In genomic region chr10:78062296-78062695, GRCh38 we compare ENCODE assay signal across 17 cellular contexts. TPM values are rescaled to one million over a fixed set of nuclear protein-coding genes. Genes with fewer than 3 reads are reported as not detected.
DNase-seq lines count a peak whose midpoint lies in the region; ATAC-seq, FAIRE-seq and TF ChIP-seq lines count a peak whose summit lies in the region.
"Had no signal": no experiment of that assay in that cellular context is flagged by ENCODE, and none has a peak within 500 bp of the region (broad histone marks: within the 10 kb centered on the region; RNA-seq: fewer than 3 reads in every experiment).

No MANE protein-coding gene starts in this region.

- FAIRE-seq in kidney (lab: Jason Lieb, UNC), result no peak

- POLR2A ChIA-PET in activated CD4-positive, alpha-beta T cell treated with anti-CD3 and anti-CD28 coated beads, Interleukin-2, amount 10 ng/mL, durations not matched to agents 7 days and 5 days (lab: Charles Lee), result no interaction called here
- POLR2A ChIA-PET in activated CD8-positive, alpha-beta T cell treated with anti-CD3 and anti-CD28 coated beads, Interleukin-2, amount 10 ng/mL, durations not matched to agents 7 days and 5 days (lab: Charles Lee), result no interaction called here

- CTCF ChIA-PET in activated CD4-positive, alpha-beta T cell treated with anti-CD3 and anti-CD28 coated beads, Interleukin-2, amount 10 ng/mL, durations not matched to agents 7 days and 5 days (lab: Charles Lee), result interaction anchor here (1.0 to 1.1 kb wide), 2 partner anchors 17 to 80 kb away, joined by 3 read pairs; no protein-coding TSS in a partner anchor
- CTCF ChIA-PET in activated CD8-positive, alpha-beta T cell treated with anti-CD3 and anti-CD28 coated beads, Interleukin-2, amount 10 ng/mL, durations not matched to agents 7 days and 5 days (lab: Charles Lee), result interaction anchor here (1.9 kb wide), 1 partner anchor 15 kb away, joined by 11 read pairs; no protein-coding TSS in a partner anchor

- DNase-seq in activated CD4-positive, alpha-beta T cell treated with anti-CD3 and anti-CD28 coated beads, Interleukin-2, amount 10 ng/mL, durations not matched to agents 7 days and 5 days, result peak; percentile 25
- no peak for DNase-seq in activated CD4-positive, alpha-beta T cell treated with anti-CD3 and anti-CD28 coated beads for 1 hour
- DNase-seq in activated CD8-positive, alpha-beta T cell treated with anti-CD3 and anti-CD28 coated beads, Interleukin-2, amount 10 ng/mL, durations not matched to agents 7 days and 5 days, result peak; percentile 82
- DNase-seq in kidney, result peak; percentile 12
- DNase-seq in activated CD4-positive, CD25-positive, alpha-beta regulatory T cell treated with anti-CD3 and anti-CD28 coated beads, Interleukin-2, amount 50 U/mL, for 72 hours, result no peak
- no peak for DNase-seq in breast epithelium (ENCODE audit: low spot score in 2 of 2)
- DNase-seq: C1 segment of cervical spinal cord, Karpas-422, MM.1S, NCI-H1092 treated with DMSO at 0.1 percent for 48 hours, NCI-H1694, NCI-H510A treated with DMSO at 0.1 percent for 48 hours, Peyer's patch, Right ventricle myocardium superior had no signal

- no peaks in the 10 kb centered on the region for H3K27me3 Mint-ChIP-seq in activated CD4-positive, alpha-beta T cell treated with anti-CD3 and anti-CD28 coated beads, Interleukin-2, amount 10 ng/mL, durations not matched to agents 7 days and 5 days
- no peaks in the 10 kb centered on the region for H3K27me3 Mint-ChIP-seq in activated CD8-positive, alpha-beta T cell treated with anti-CD3 and anti-CD28 coated beads, Interleukin-2, amount 10 ng/mL, durations not matched to agents 7 days and 5 days (ENCODE audit: low read depth)
- no peaks in the 10 kb centered on the region for H3K27me3 Mint-ChIP-seq in stimulated activated naive CD8-positive, alpha-beta T cell treated with anti-CD3 and anti-CD28 coated beads, Interleukin-15, Interleukin-2, amounts not matched to agents 100 ng/mL and 50 ng/mL, for 24 hours

- H3K27ac Mint-ChIP-seq in activated CD4-positive, alpha-beta T cell treated with anti-CD3 and anti-CD28 coated beads, Interleukin-2, amount 10 ng/mL, durations not matched to agents 7 days and 5 days, result peak overlapping the region; percentile 68
- H3K27ac Mint-ChIP-seq in activated CD8-positive, alpha-beta T cell treated with anti-CD3 and anti-CD28 coated beads, Interleukin-2, amount 10 ng/mL, durations not matched to agents 7 days and 5 days, result peak overlapping the region; percentile 88
- H3K27ac Mint-ChIP-seq in stimulated activated naive CD8-positive, alpha-beta T cell treated with anti-CD3 and anti-CD28 coated beads, Interleukin-15, Interleukin-2, amounts not matched to agents 100 ng/mL and 50 ng/mL, for 24 hours, result peak overlapping the region; percentile 22

- H3K27me3 ChIP-seq in breast epithelium, result no peaks in the 10 kb centered on the region
- H3K27me3 ChIP-seq: Peyer's patch had no signal

- no peak for TF ChIP-seq POLR2A in breast epithelium (IDR thresholded peaks at IDR 0.05)

- H3K9me3 ChIP-seq in kidney (ENCODE audit: control insufficient read depth in 1 of 2, low read length in 2 of 2), result no peaks in the 10 kb centered on the region
- no peaks in the 10 kb centered on the region for H3K9me3 ChIP-seq in breast epithelium
- H3K9me3 ChIP-seq: HAP-1, Peyer's patch had no signal

- no peak overlapping the region for H3K4me3 ChIP-seq in kidney (ENCODE audit: low read length in 2 of 2)
- H3K4me3 ChIP-seq in breast epithelium, result no peak overlapping the region
- H3K4me3 ChIP-seq: HAP-1, Peyer's patch had no signal

- peak; percentile 93 for ATAC-seq in activated CD8-positive, alpha-beta T cell treated with anti-CD3 and anti-CD28 coated beads, Interleukin-2, amount 10 ng/mL, durations not matched to agents 7 days and 5 days
- ATAC-seq in GM18517 (IDR thresholded peaks at IDR 0.05; ENCODE audit: unreplicated experiment), result no peak

- H3K4me1 ChIP-seq in kidney (ENCODE audit: control insufficient read depth in 1 of 2, insufficient read depth in 1 of 2, low read depth in 1 of 2, low read length in 2 of 2) (no peaks in the 10 kb centered on the region), breast epithelium (no peaks in the 10 kb centered on the region)
- H3K4me1 ChIP-seq: HAP-1, Peyer's patch had no signal

- peaks cover 25% of the 10 kb centered on the region for H3K4me1 Mint-ChIP-seq in activated CD4-positive, alpha-beta T cell treated with anti-CD3 and anti-CD28 coated beads, Interleukin-2, amount 10 ng/mL, durations not matched to agents 7 days and 5 days
- H3K4me1 Mint-ChIP-seq in activated CD8-positive, alpha-beta T cell treated with anti-CD3 and anti-CD28 coated beads, Interleukin-2, amount 10 ng/mL, durations not matched to agents 7 days and 5 days (ENCODE audit: low read depth), result peaks cover 62% of the 10 kb centered on the region
- H3K4me1 Mint-ChIP-seq in stimulated activated naive CD8-positive, alpha-beta T cell treated with anti-CD3 and anti-CD28 coated beads, Interleukin-15, Interleukin-2, amounts not matched to agents 100 ng/mL and 50 ng/mL, for 24 hours (ENCODE audit: low read depth), result peaks cover 23% of the 10 kb centered on the region

- no peaks in the 10 kb centered on the region for H3K36me3 Mint-ChIP-seq in activated CD4-positive, alpha-beta T cell treated with anti-CD3 and anti-CD28 coated beads, Interleukin-2, amount 10 ng/mL, durations not matched to agents 7 days and 5 days (ENCODE audit: low read depth)
- H3K36me3 Mint-ChIP-seq in activated CD8-positive, alpha-beta T cell treated with anti-CD3 and anti-CD28 coated beads, Interleukin-2, amount 10 ng/mL, durations not matched to agents 7 days and 5 days (ENCODE audit: low read depth), result no peaks in the 10 kb centered on the region
- no peaks in the 10 kb centered on the region for H3K36me3 Mint-ChIP-seq in stimulated activated naive CD8-positive, alpha-beta T cell treated with anti-CD3 and anti-CD28 coated beads, Interleukin-15, Interleukin-2, amounts not matched to agents 100 ng/mL and 50 ng/mL, for 24 hours (ENCODE audit: low read depth)

- TF ChIP-seq CTCF in kidney (IDR thresholded peaks at IDR 0.05; ENCODE audit: borderline replicate concordance, extremely low read depth, insufficient read depth) (no peak), breast epithelium (IDR thresholded peaks at IDR 0.05) (no peak)

- H3K36me3 ChIP-seq in kidney (ENCODE audit: control insufficient read depth in 1 of 2, insufficient read depth in 2 of 2, low read length in 2 of 2) (no peaks in the 10 kb centered on the region), breast epithelium (no peaks in the 10 kb centered on the region)
- H3K36me3 ChIP-seq: HAP-1, Peyer's patch had no signal

- no peak overlapping the region for H3K27ac ChIP-seq in kidney (ENCODE audit: low read depth in 2 of 2, low read length in 2 of 2)
- H3K27ac ChIP-seq in breast epithelium, result no peak overlapping the region
- H3K27ac ChIP-seq: Peyer's patch had no signal

- H3K9ac ChIP-seq in kidney (ENCODE audit: low read length in 2 of 2), result no peak overlapping the region

- intact Hi-C loops in kidney (cut with DNase I) (no loop called here), breast epithelium (cut with DNase I; ENCODE audit: low total_unique reads) (loop anchor here (10.0 kb wide), 1 partner anchor 723 kb away; no protein-coding TSS in a partner anchor)

- no peak overlapping the region for H3K4me3 Mint-ChIP-seq in activated CD4-positive, alpha-beta T cell treated with anti-CD3 and anti-CD28 coated beads, Interleukin-2, amount 10 ng/mL, durations not matched to agents 7 days and 5 days
- H3K4me3 Mint-ChIP-seq in activated CD8-positive, alpha-beta T cell treated with anti-CD3 and anti-CD28 coated beads, Interleukin-2, amount 10 ng/mL, durations not matched to agents 7 days and 5 days, result peak overlapping the region; percentile 56
- no peak overlapping the region for H3K4me3 Mint-ChIP-seq in stimulated activated naive CD8-positive, alpha-beta T cell treated with anti-CD3 and anti-CD28 coated beads, Interleukin-15, Interleukin-2, amounts not matched to agents 100 ng/mL and 50 ng/mL, for 24 hours

- H3K9me3 Mint-ChIP-seq in activated CD4-positive, alpha-beta T cell treated with anti-CD3 and anti-CD28 coated beads, Interleukin-2, amount 10 ng/mL, durations not matched to agents 7 days and 5 days, result no peaks in the 10 kb centered on the region
- H3K9me3 Mint-ChIP-seq in activated CD8-positive, alpha-beta T cell treated with anti-CD3 and anti-CD28 coated beads, Interleukin-2, amount 10 ng/mL, durations not matched to agents 7 days and 5 days (ENCODE audit: insufficient read depth), result no peaks in the 10 kb centered on the region
- no peaks in the 10 kb centered on the region for H3K9me3 Mint-ChIP-seq in stimulated activated naive CD8-positive, alpha-beta T cell treated with anti-CD3 and anti-CD28 coated beads, Interleukin-15, Interleukin-2, amounts not matched to agents 100 ng/mL and 50 ng/mL, for 24 hours

RNA-seq across cellular contexts. Expression of gene RPS24, which starts 28.6 kb away (rescaled TPM):
- 1,000 to 10,000 TPM; 1,565 to 2,086 TPM for total RNA-seq in activated CD4-positive, alpha-beta T cell treated with anti-CD3 and anti-CD28 coated beads, Interleukin-2, amount 10 ng/mL, durations not matched to agents 7 days and 5 days
- total RNA-seq in activated CD8-positive, alpha-beta T cell treated with anti-CD3 and anti-CD28 coated beads, Interleukin-2, amount 10 ng/mL, durations not matched to agents 7 days and 5 days, result 1,000 to 10,000 TPM; 1,446 to 1,455 TPM
- total RNA-seq in kidney (1,088 TPM), breast epithelium (1,000 to 10,000 TPM; 2,814 to 3,927 (median 3,251) TPM)
- polyA plus RNA-seq in kidney (ENCODE audit: insufficient read depth, low read depth, low replicate concordance), result 3,199 TPM

RNA-seq across cellular contexts. Expression of gene POLR3A, which starts 33.0 kb away (rescaled TPM):
- total RNA-seq in activated CD4-positive, alpha-beta T cell treated with anti-CD3 and anti-CD28 coated beads, Interleukin-2, amount 10 ng/mL, durations not matched to agents 7 days and 5 days, result 10 to 100 TPM; 18.1 to 18.8 TPM
- 10 to 100 TPM; 17.0 to 18.5 TPM for total RNA-seq in activated CD8-positive, alpha-beta T cell treated with anti-CD3 and anti-CD28 coated beads, Interleukin-2, amount 10 ng/mL, durations not matched to agents 7 days and 5 days
- total RNA-seq in kidney, result 13.3 TPM
- polyA plus RNA-seq in kidney (ENCODE audit: insufficient read depth, low read depth, low replicate concordance), result 4.9 TPM
- total RNA-seq in breast epithelium, result 10 to 100 TPM; 10.1 to 17.9 (median 13.4) TPM

Comparison
In these comparisons a context has a peak if more than half of its experiments do, and no peak if none do; other contexts are left out.
1. DNase-seq: peak in activated CD4-positive, alpha-beta T cell treated with anti-CD3 and anti-CD28 coated beads, Interleukin-2, amount 10 ng/mL, durations not matched to agents 7 days and 5 days (single experiment), activated CD8-positive, alpha-beta T cell treated with anti-CD3 and anti-CD28 coated beads, Interleukin-2, amount 10 ng/mL, durations not matched to agents 7 days and 5 days (single experiment) and kidney (single experiment); none in activated CD4-positive, alpha-beta T cell treated with anti-CD3 and anti-CD28 coated beads for 1 hour (single experiment), activated CD4-positive, CD25-positive, alpha-beta regulatory T cell treated with anti-CD3 and anti-CD28 coated beads, Interleukin-2, amount 50 U/mL, for 72 hours (single experiment) and breast epithelium (0 of 2).
2. H3K27ac Mint-ChIP-seq: peak in every context shown above with its lines; median percentile 88 in activated CD8-positive, alpha-beta T cell treated with anti-CD3 and anti-CD28 coated beads, Interleukin-2, amount 10 ng/mL, durations not matched to agents 7 days and 5 days; 68 in activated CD4-positive, alpha-beta T cell treated with anti-CD3 and anti-CD28 coated beads, Interleukin-2, amount 10 ng/mL, durations not matched to agents 7 days and 5 days; 22 in stimulated activated naive CD8-positive, alpha-beta T cell treated with anti-CD3 and anti-CD28 coated beads, Interleukin-15, Interleukin-2, amounts not matched to agents 100 ng/mL and 50 ng/mL, for 24 hours.